12 cellular contexts compared by ENCODE assay signal in genomic region chr2:200467806-200468686, GRCh38. TPM values are rescaled to one million over a fixed set of nuclear protein-coding genes. Genes with fewer than 3 reads are reported as not detected.
A peak's percentile ranks its signal among the peaks of the same experiment; 100 is the strongest.
DNase-seq lines count a peak whose midpoint lies in the region; ATAC-seq, FAIRE-seq and TF ChIP-seq lines count a peak whose summit lies in the region.
"Had no signal": no experiment of that assay in that cellular context is flagged by ENCODE, and none has a peak within 500 bp of the region (broad histone marks: within the 10 kb centered on the region; RNA-seq: fewer than 3 reads in every experiment).

No MANE protein-coding gene starts in this region.

- peak overlapping the region; percentile 88 for H3K27ac Mint-ChIP-seq in CD8-positive, alpha-beta T cell
- H3K27ac Mint-ChIP-seq in astrocyte (ENCODE audit: unreplicated experiment): peak overlapping the region; percentile 77

- no peak for TF ChIP-seq CTCF in CD8-positive, alpha-beta T cell (IDR thresholded peaks at IDR 0.05)
- TF ChIP-seq CTCF in astrocyte (IDR thresholded peaks at IDR 0.05; ENCODE audit: insufficient read depth, low read depth, low read length): no peak
- no peak for TF ChIP-seq CTCF in osteoblast (IDR thresholded peaks at IDR 0.05; ENCODE audit: extremely low read depth, low read depth, low read length)

- no peaks in the 10 kb centered on the region for H3K9me3 ChIP-seq in CD8-positive, alpha-beta T cell (ENCODE audit: low read length)
- H3K9me3 ChIP-seq in astrocyte (ENCODE audit: insufficient read depth, low read depth, low read length) (no peaks in the 10 kb centered on the region), osteoblast (ENCODE audit: low read depth, low read length) (no peaks in the 10 kb centered on the region)
- H3K9me3 ChIP-seq: left lung had no signal

- H3K27me3 ChIP-seq in CD8-positive, alpha-beta T cell (ENCODE audit: insufficient read depth, low read length): no peaks in the 10 kb centered on the region
- H3K27me3 ChIP-seq in astrocyte (ENCODE audit: insufficient read depth, low read length): no peaks in the 10 kb centered on the region
- no peaks in the 10 kb centered on the region for H3K27me3 ChIP-seq in osteoblast (ENCODE audit: insufficient read depth, low read length)
- H3K27me3 ChIP-seq: left lung had no signal

- DNase-seq in CD8-positive, alpha-beta T cell: peak in 2 of 7 experiments; percentile 38 to 65
- DNase-seq in LHCN-M2 (ENCODE audit: low read depth) (peak; percentile 93), astrocyte (ENCODE audit: low read depth) (no peak), osteoblast (ENCODE audit: insufficient read length, low spot score, missing footprints) (no peak), SIG-M5 treated with dmso at 0.1 percent for 504 hours (lab: John Stamatoyannopoulos, UW; ENCODE audit: unreplicated experiment) (no peak), iPS-NIHi7 (ENCODE audit: extremely low spot score) (no peak), cerebellar cortex (ENCODE audit: low spot score) (no peak)
- DNase-seq: foreskin melanocyte, KG1, left lung, SHP77 treated with DMSO at 0.1 percent for 48 hours had no signal

- no peaks in the 10 kb centered on the region for H3K36me3 ChIP-seq in CD8-positive, alpha-beta T cell (ENCODE audit: insufficient read depth, low read length)
- peaks cover 23% of the 10 kb centered on the region for H3K36me3 ChIP-seq in astrocyte (ENCODE audit: insufficient read depth, low read length)
- peaks cover 62% of the 10 kb centered on the region for H3K36me3 ChIP-seq in osteoblast (ENCODE audit: insufficient read depth, low read length)

- no peak overlapping the region for H3K27ac ChIP-seq in CD8-positive, alpha-beta T cell (ENCODE audit: low read depth, low read length)
- H3K27ac ChIP-seq in astrocyte (ENCODE audit: low read depth, low read length): no peak overlapping the region
- peak overlapping the region; percentile 55 for H3K27ac ChIP-seq in osteoblast (ENCODE audit: low read depth, low read length)

- H3K9ac ChIP-seq in astrocyte (ENCODE audit: low read length): no peak overlapping the region

- CTCF ChIA-PET in CD8-positive, alpha-beta T cell (lab: Charles Lee): interaction anchor here (0.8 to 2.3 kb wide), 12 partner anchors 9 to 488 kb away, joined by 3 to 13 read pairs (median 7); no protein-coding TSS in a partner anchor

- H3K79me2 ChIP-seq in astrocyte (ENCODE audit: insufficient read depth, low read length) (no peaks in the 10 kb centered on the region), osteoblast (ENCODE audit: insufficient read depth, low read length) (no peaks in the 10 kb centered on the region)

- H3K4me1 ChIP-seq in CD8-positive, alpha-beta T cell (ENCODE audit: insufficient read depth, low read length): peaks cover 37% of the 10 kb centered on the region
- H3K4me1 ChIP-seq in astrocyte (ENCODE audit: insufficient read depth, low read length) (peaks cover 7% of the 10 kb centered on the region), osteoblast (ENCODE audit: insufficient read depth, low read length) (peaks cover 15% of the 10 kb centered on the region)
- H3K4me1 ChIP-seq: left lung had no signal

- POLR2A ChIA-PET in CD8-positive, alpha-beta T cell (lab: Charles Lee): interaction anchor here (0.6 to 1.7 kb wide), 3 partner anchors 14 to 95 kb away, joined by 3 to 8 read pairs (median 4); no protein-coding TSS in a partner anchor

- H3K4me3 Mint-ChIP-seq in CD8-positive, alpha-beta T cell: peak overlapping the region; percentile 81
- no peak overlapping the region for H3K4me3 Mint-ChIP-seq in astrocyte (ENCODE audit: unreplicated experiment)

- H3K4me2 ChIP-seq in astrocyte (ENCODE audit: low read length): no peak overlapping the region
- H3K4me2 ChIP-seq in osteoblast (ENCODE audit: insufficient read depth, low read length): no peak overlapping the region

- H4K20me1 ChIP-seq in astrocyte (ENCODE audit: insufficient read depth, low read length) (no peaks in the 10 kb centered on the region), osteoblast (ENCODE audit: insufficient read depth, low read length) (no peaks in the 10 kb centered on the region)

- peak; percentile 44 for ATAC-seq in CD8-positive, alpha-beta T cell
- ATAC-seq in GM21529 (IDR thresholded peaks at IDR 0.05; ENCODE audit: unreplicated experiment): no peak

- H3K4me1 Mint-ChIP-seq in CD8-positive, alpha-beta T cell (ENCODE audit: low read depth): peaks cover 52% of the 10 kb centered on the region
- peaks cover 17% of the 10 kb centered on the region for H3K4me1 Mint-ChIP-seq in astrocyte (ENCODE audit: low read depth, unreplicated experiment)

- H3K9me3 Mint-ChIP-seq in CD8-positive, alpha-beta T cell: no peaks in the 10 kb centered on the region
- no peaks in the 10 kb centered on the region for H3K9me3 Mint-ChIP-seq in astrocyte (ENCODE audit: unreplicated experiment)

- no peak for FAIRE-seq in astrocyte (lab: Jason Lieb, UNC)

- H3K36me3 Mint-ChIP-seq in CD8-positive, alpha-beta T cell: no peaks in the 10 kb centered on the region
- H3K36me3 Mint-ChIP-seq in astrocyte (ENCODE audit: low read depth, unreplicated experiment): peaks cover 45% of the 10 kb centered on the region

- H2AFZ ChIP-seq in astrocyte (ENCODE audit: low read depth, low read length): no peak overlapping the region
- no peak overlapping the region for H2AFZ ChIP-seq in osteoblast (ENCODE audit: low read length)

- H3K27me3 Mint-ChIP-seq in CD8-positive, alpha-beta T cell (ENCODE audit: low read depth): no peaks in the 10 kb centered on the region
- H3K27me3 Mint-ChIP-seq in astrocyte (ENCODE audit: low read depth, unreplicated experiment): no peaks in the 10 kb centered on the region

- intact Hi-C loops in CD8-positive, alpha-beta T cell (cut with DNase I, micrococcal nuclease): loop anchor here in 1 of 2 experiments (5.0 kb wide), 1 partner anchor 96 kb away; no protein-coding TSS in a partner anchor

- no peak overlapping the region for H3K4me3 ChIP-seq in CD8-positive, alpha-beta T cell (ENCODE audit: low read depth, low read length)
- no peak overlapping the region for H3K4me3 ChIP-seq in astrocyte (ENCODE audit: insufficient read depth, low read depth, low read length)
- no peak overlapping the region for H3K4me3 ChIP-seq in osteoblast (ENCODE audit: insufficient read depth, low read length)
- H3K4me3 ChIP-seq: left lung had no signal

RNA-seq across cellular contexts. Expression of gene KCTD18, which starts 41.8 kb away (rescaled TPM):
- 10 to 100 TPM; 17.9 to 20.4 TPM for total RNA-seq in CD8-positive, alpha-beta T cell
- total RNA-seq in LHCN-M2 (2014; rRNA removed) (19.6 and 22.5 TPM in 2 replicates), astrocyte (6.4 and 8.2 TPM in 2 replicates), osteoblast (32.7 and 33.7 TPM in 2 replicates)
- 6.9 TPM for polyA plus RNA-seq in LHCN-M2 (2012)

RNA-seq across cellular contexts. Expression of gene SGO2, which starts 58.0 kb away (rescaled TPM):
- under 1 TPM; 0.52 to 0.69 TPM for total RNA-seq in CD8-positive, alpha-beta T cell
- total RNA-seq in LHCN-M2 (2014; rRNA removed): 43.1 and 48.9 TPM in 2 replicates
- 5.8 TPM for polyA plus RNA-seq in LHCN-M2 (2012)
- total RNA-seq in astrocyte: 4.2 and 4.9 TPM in 2 replicates
- 3.2 and 4.0 TPM in 2 replicates for total RNA-seq in osteoblast
